In the genomic region with DNA sequence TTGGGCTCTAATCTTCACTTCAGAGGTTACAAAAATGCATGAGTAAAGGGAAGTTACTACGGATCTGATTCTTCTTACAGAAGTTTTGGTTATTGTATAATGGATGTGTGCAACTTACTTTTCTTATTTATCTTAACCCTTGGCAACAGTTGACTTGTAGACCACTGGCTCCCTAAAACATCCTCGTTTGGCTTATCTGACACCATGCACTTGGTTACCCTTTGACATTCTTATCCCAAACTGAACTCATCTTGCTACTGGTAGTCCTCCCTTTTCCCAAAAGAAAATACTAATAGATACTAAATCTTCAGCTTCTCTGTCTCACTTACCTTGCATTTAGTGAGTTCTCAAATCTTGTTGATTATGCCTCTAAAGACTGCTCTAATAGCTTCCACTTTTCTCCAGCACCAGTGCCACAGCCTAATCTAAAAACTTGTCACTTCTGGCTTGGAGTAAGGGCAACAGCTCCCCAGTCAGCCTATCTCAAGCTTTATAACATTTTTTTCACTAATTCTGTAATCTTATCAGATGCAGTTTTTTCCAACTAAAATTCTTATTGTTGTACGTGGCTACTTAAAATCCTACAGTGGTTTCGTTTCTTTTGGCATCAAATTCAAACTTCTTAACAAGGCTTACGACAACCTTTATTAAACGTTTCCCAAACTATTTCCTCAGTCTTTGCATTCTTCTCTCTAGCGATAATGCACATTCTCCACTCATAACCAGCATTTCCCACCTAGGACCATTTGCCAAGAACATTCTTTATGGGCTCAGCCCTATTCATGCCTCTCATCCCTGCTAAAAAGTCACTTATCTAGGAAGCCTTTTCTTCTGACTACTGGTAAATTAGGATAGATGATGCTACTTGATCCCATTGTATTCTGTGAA, we compare ENCODE assay signal across 23 cellular contexts.
DNase-seq lines count a peak whose midpoint lies in the region; ATAC-seq and TF ChIP-seq lines count a peak whose summit lies in the region.
"Had no signal": no experiment of that assay in that cellular context is flagged by ENCODE, and none has a peak within 500 bp of the region (broad histone marks: within the 10 kb centered on the region; RNA-seq: fewer than 3 reads in every experiment).

No MANE protein-coding gene starts in this region.

- no peak overlapping the region for H2BK120ac ChIP-seq in mesendoderm (ENCODE audit: low read depth, low read length)

- WGBS in right cardiac atrium: 38% methylated on average over 7 of the region's 7 CpGs
- WGBS in mesendoderm (ENCODE audit: extremely low coverage, insufficient coverage, low lambda C conversion rate): 100% methylated on average over 3 of the region's 7 CpGs
- 71 to 82% methylated on average over 7 of the region's 7 CpGs for whole genome bisulfite sequencing in esophagus squamous epithelium, 2 donors

- no peak overlapping the region for H3K9ac ChIP-seq in mesendoderm (ENCODE audit: low read length)

- peak overlapping the region; percentile 15 for H3K27ac Mint-ChIP-seq in chondrocyte (ENCODE audit: unreplicated experiment)
- H3K27ac Mint-ChIP-seq: activated T-helper 17 cell treated with anti-CD3 and anti-CD28 coated beads, Interleukin-2, amount 50 U/mL, for 72 hours; CD4-positive, alpha-beta T cell; natural killer cell treated with Interleukin-12 subunit alpha and Interleukin-12 subunit beta and Interleukin-15 and Interleukin-18, amount 100 ng/mL, for 72 hours; stimulated activated naive B cell treated with anti-CD40 and anti-IgM and Interleukin-4, amounts not matched to agents 10 μg/mL and 1 μg/mL and 100 μg/mL, for 72 hours; type B pancreatic cell had no signal

- no peaks in the 10 kb centered on the region for H3K36me3 ChIP-seq in left ventricle myocardium inferior
- H3K36me3 ChIP-seq in mesendoderm (ENCODE audit: control insufficient read depth, insufficient read depth, low read length): no peaks in the 10 kb centered on the region
- H3K36me3 ChIP-seq in esophagus squamous epithelium: no peaks in the 10 kb centered on the region
- H3K36me3 ChIP-seq: prostate gland had no signal

- H3K9me3 Mint-ChIP-seq in chondrocyte (ENCODE audit: low read depth): no peaks in the 10 kb centered on the region
- H3K9me3 Mint-ChIP-seq: CD4-positive, alpha-beta T cell; stimulated activated naive B cell treated with anti-CD40 and anti-IgM and Interleukin-4, amounts not matched to agents 10 μg/mL and 1 μg/mL and 100 μg/mL, for 72 hours; type B pancreatic cell had no signal

- H3K4me1 ChIP-seq in right cardiac atrium (ENCODE audit: control insufficient read depth, insufficient read depth, low read length) (no peaks in the 10 kb centered on the region), left ventricle myocardium inferior (peaks cover 6% of the 10 kb centered on the region), mesendoderm (ENCODE audit: control insufficient read depth, low read depth, low read length) (no peaks in the 10 kb centered on the region), esophagus squamous epithelium (peaks cover 0 to 22% (median 0%) of the 10 kb centered on the region in 3 donors)
- H3K4me1 ChIP-seq: prostate gland had no signal

- H3K4ac ChIP-seq in mesendoderm (ENCODE audit: low read depth, low read length): no peak overlapping the region

- no peaks in the 10 kb centered on the region for H3K79me1 ChIP-seq in mesendoderm (ENCODE audit: low read length)

- no peak for DNase-seq in right cardiac atrium
- DNase-seq in left ventricle myocardium inferior: no peak
- DNase-seq in chondrocyte (ENCODE audit: low spot score): no peak
- peak; percentile 29 for DNase-seq in mesendoderm
- DNase-seq in cerebellar nuclear complex (lab: John Stamatoyannopoulos, UW): no peak
- no peak for DNase-seq in DMS114 treated with DMSO at 0.1 percent for 48 hours (lab: John Stamatoyannopoulos, UW; ENCODE audit: unreplicated experiment)
- no peak for DNase-seq in esophagus squamous epithelium (lab: John Stamatoyannopoulos, UW)
- no peak for DNase-seq in activated CD4-positive, alpha-beta T cell treated with anti-CD3 and anti-CD28 coated beads, Interleukin-2, amount 50 U/mL, for 4 hours
- DNase-seq: ACHN; activated CD4-positive, alpha-beta T cell treated with anti-CD3 and anti-CD28 coated beads for 1 hour; CD4-positive, alpha-beta T cell; DMS79 treated with DMSO at 0.1 percent for 48 hours; HCEC 1CT; NCI-H1694 treated with DMSO at 0.1 percent for 48 hours; NCI-H510A; SIG-M5; stimulated activated CD4-positive, alpha-beta T cell treated with anti-CD3 and anti-CD28 coated beads, Interleukin-15, amount 100 ng/mL, for 24 hours; stimulated activated naive B cell treated with anti-CD40 and anti-IgM and Interleukin-4, amounts not matched to agents 10 μg/mL and 1 μg/mL and 100 μg/mL, for 72 hours; T-helper 2 cell had no signal

- H2AK5ac ChIP-seq in mesendoderm (ENCODE audit: low read length): no peak overlapping the region

- H2BK5ac ChIP-seq in mesendoderm (ENCODE audit: low read length): no peak overlapping the region

- TF ChIP-seq POLR2A in esophagus squamous epithelium (IDR thresholded peaks at IDR 0.05): no peak

- intact Hi-C loops in right cardiac atrium (cut with DNase I) (no loop called here), left ventricle myocardium inferior (cut with micrococcal nuclease) (no loop called here), esophagus squamous epithelium (cut with DNase I) (no loop called here)

- no peak overlapping the region for H3K4me3 Mint-ChIP-seq in chondrocyte (ENCODE audit: unreplicated experiment)
- H3K4me3 Mint-ChIP-seq: activated T-helper 17 cell treated with anti-CD3 and anti-CD28 coated beads, Interleukin-2, amount 50 U/mL, for 72 hours; CD4-positive, alpha-beta T cell; natural killer cell treated with Interleukin-12 subunit alpha and Interleukin-12 subunit beta and Interleukin-15 and Interleukin-18, amount 100 ng/mL, for 72 hours; stimulated activated naive B cell treated with anti-CD40 and anti-IgM and Interleukin-4, amounts not matched to agents 10 μg/mL and 1 μg/mL and 100 μg/mL, for 72 hours; type B pancreatic cell had no signal

- no peak overlapping the region for H4K8ac ChIP-seq in mesendoderm (ENCODE audit: low read depth, low read length)

- no peaks in the 10 kb centered on the region for H3K27me3 Mint-ChIP-seq in chondrocyte (ENCODE audit: low read depth)
- H3K27me3 Mint-ChIP-seq: activated T-helper 17 cell treated with anti-CD3 and anti-CD28 coated beads, Interleukin-2, amount 50 U/mL, for 72 hours; CD4-positive, alpha-beta T cell; natural killer cell treated with Interleukin-12 subunit alpha and Interleukin-12 subunit beta and Interleukin-15 and Interleukin-18, amount 100 ng/mL, for 72 hours; stimulated activated naive B cell treated with anti-CD40 and anti-IgM and Interleukin-4, amounts not matched to agents 10 μg/mL and 1 μg/mL and 100 μg/mL, for 72 hours; type B pancreatic cell had no signal

- peaks cover 1% of the 10 kb centered on the region for H3K36me3 Mint-ChIP-seq in chondrocyte (ENCODE audit: low read depth)
- H3K36me3 Mint-ChIP-seq: natural killer cell treated with Interleukin-12 subunit alpha and Interleukin-12 subunit beta and Interleukin-15 and Interleukin-18, amount 100 ng/mL, for 72 hours; stimulated activated naive B cell treated with anti-CD40 and anti-IgM and Interleukin-4, amounts not matched to agents 10 μg/mL and 1 μg/mL and 100 μg/mL, for 72 hours; type B pancreatic cell had no signal

- H2BK15ac ChIP-seq in mesendoderm (replicated peaks; ENCODE audit: low read depth): no peak overlapping the region

- H4K5ac ChIP-seq in mesendoderm (ENCODE audit: low read length): no peak overlapping the region

- no peak overlapping the region for H3K18ac ChIP-seq in mesendoderm (ENCODE audit: low read length)

- TF ChIP-seq CTCF in left ventricle myocardium inferior (IDR thresholded peaks at IDR 0.05; ENCODE audit: borderline replicate concordance) (no peak), chondrocyte (IDR thresholded peaks at IDR 0.05) (no peak), esophagus squamous epithelium (IDR thresholded peaks at IDR 0.05) (no peak)

- no peak overlapping the region for H3K4me2 ChIP-seq in mesendoderm (ENCODE audit: low read length)

- no peaks in the 10 kb centered on the region for H3K9me3 ChIP-seq in right cardiac atrium (ENCODE audit: control insufficient read depth, low read length)
- H3K9me3 ChIP-seq in left ventricle myocardium inferior (replicated peaks): no peaks in the 10 kb centered on the region
- H3K9me3 ChIP-seq in esophagus squamous epithelium: no peaks in the 10 kb centered on the region
- H3K9me3 ChIP-seq: prostate gland had no signal

- no peaks in the 10 kb centered on the region for H3K79me2 ChIP-seq in mesendoderm (ENCODE audit: control insufficient read depth, insufficient read depth, low read length)

- H3K23ac ChIP-seq in mesendoderm (ENCODE audit: low read length): no peak overlapping the region

- peak; percentile 78 to 83 for ATAC-seq in right cardiac atrium
- ATAC-seq: activated T-helper 17 cell treated with anti-CD3 and anti-CD28 coated beads, Interleukin-2, amount 50 U/mL, for 72 hours; natural killer cell treated with Interleukin-12 subunit alpha and Interleukin-12 subunit beta and Interleukin-15 and Interleukin-18, amount 100 ng/mL, for 72 hours; stimulated activated naive B cell treated with anti-CD40 and anti-IgM and Interleukin-4, amounts not matched to agents 10 μg/mL and 1 μg/mL and 100 μg/mL, for 72 hours had no signal

- H3K27me3 ChIP-seq in right cardiac atrium (ENCODE audit: control insufficient read depth, insufficient read depth) (no peaks in the 10 kb centered on the region), left ventricle myocardium inferior (ENCODE audit: low read depth) (no peaks in the 10 kb centered on the region), mesendoderm (ENCODE audit: insufficient read depth, low read length, poor library complexity) (no peaks in the 10 kb centered on the region), esophagus squamous epithelium (no peaks in the 10 kb centered on the region)

- H3K56ac ChIP-seq in mesendoderm (ENCODE audit: low read length): no peak overlapping the region

- H3K4me3 ChIP-seq in right cardiac atrium (ENCODE audit: low read length) (peak overlapping the region; percentile 25), left ventricle myocardium inferior (no peak overlapping the region), mesendoderm (ENCODE audit: low read length) (no peak overlapping the region), esophagus squamous epithelium (no peak overlapping the region)
- H3K4me3 ChIP-seq: prostate gland had no signal

- peak overlapping the region; percentile 52 for H3K27ac ChIP-seq in right cardiac atrium (ENCODE audit: low read length)
- H3K27ac ChIP-seq in left ventricle myocardium inferior (replicated peaks): no peak overlapping the region
- H3K27ac ChIP-seq in mesendoderm (ENCODE audit: low read depth, low read length): no peak overlapping the region
- H3K27ac ChIP-seq in esophagus squamous epithelium: no peak overlapping the region
- H3K27ac ChIP-seq: prostate gland had no signal

- H3K4me1 Mint-ChIP-seq in chondrocyte (ENCODE audit: low read depth): peaks cover 68% of the 10 kb centered on the region
- H3K4me1 Mint-ChIP-seq: activated T-helper 17 cell treated with anti-CD3 and anti-CD28 coated beads, Interleukin-2, amount 50 U/mL, for 72 hours; stimulated activated naive B cell treated with anti-CD40 and anti-IgM and Interleukin-4, amounts not matched to agents 10 μg/mL and 1 μg/mL and 100 μg/mL, for 72 hours had no signal
